In the genomic region with DNA sequence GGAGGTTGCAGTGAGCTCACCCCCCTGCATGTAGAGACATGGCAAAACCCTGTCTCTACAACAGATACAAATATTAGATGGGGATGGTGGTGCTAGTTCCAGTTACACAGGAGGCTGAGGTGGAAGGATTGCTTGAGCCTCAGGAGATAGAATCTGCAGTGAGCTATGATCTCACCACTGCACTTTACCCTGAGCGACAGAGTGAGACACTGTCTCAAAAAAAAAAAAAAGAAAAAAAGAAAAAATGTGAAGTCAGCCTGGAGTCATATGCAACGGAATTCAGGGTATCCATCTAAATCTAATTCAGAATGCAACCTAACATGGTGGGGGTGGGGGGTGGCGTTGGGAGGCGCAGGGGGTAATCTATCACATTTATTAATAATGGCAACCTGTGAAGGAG, we compare ENCODE assay signal across 37 cellular contexts. TPM values are rescaled to one million over a fixed set of nuclear protein-coding genes. Genes with fewer than 3 reads are reported as not detected.
"Had no signal": no experiment of that assay in that cellular context is flagged by ENCODE, and none has a peak within 500 bp of the region (broad histone marks: within the 10 kb centered on the region; RNA-seq: fewer than 3 reads in every experiment).

No MANE protein-coding gene starts in this region.

- H3K9me3 ChIP-seq: body of pancreas had no signal

- H3K36me3 ChIP-seq: ascending aorta, breast epithelium, MG63, WERI-Rb-1 had no signal

- H3K36me3 Mint-ChIP-seq: activated naive CD4-positive, alpha-beta T cell treated with anti-CD3 and anti-CD28 coated beads, Interleukin-2, amount 50 U/mL, for 24 hours; activated naive CD8-positive, alpha-beta T cell treated with anti-CD3 and anti-CD28 coated beads, Interleukin-2, amount 10 ng/mL, durations not matched to agents 7 days and 5 days; T-cell had no signal

- H3K27me3 ChIP-seq: ascending aorta, body of pancreas, breast epithelium, MG63 had no signal

- H3K4me1 Mint-ChIP-seq: activated naive CD4-positive, alpha-beta T cell treated with anti-CD3 and anti-CD28 coated beads, Interleukin-2, amount 50 U/mL, for 24 hours; activated naive CD8-positive, alpha-beta T cell treated with anti-CD3 and anti-CD28 coated beads, Interleukin-2, amount 10 ng/mL, durations not matched to agents 7 days and 5 days; activated T-helper 17 cell treated with anti-CD3 and anti-CD28 coated beads, Interleukin-2, amount 50 U/mL, for 72 hours; T-cell; T-helper 17 cell had no signal

- H3K4me3 ChIP-seq: ascending aorta, body of pancreas, breast epithelium, MG63, PC-9 had no signal

- H2AFZ ChIP-seq: PC-9 had no signal

- H3K4me3 Mint-ChIP-seq: activated CD8-positive, alpha-beta T cell treated with anti-CD3 and anti-CD28 coated beads for 36 hours; activated naive CD4-positive, alpha-beta T cell treated with anti-CD3 and anti-CD28 coated beads, Interleukin-2, amount 50 U/mL, for 24 hours; activated naive CD8-positive, alpha-beta T cell treated with anti-CD3 and anti-CD28 coated beads, Interleukin-2, amount 10 ng/mL, durations not matched to agents 7 days and 5 days; activated T-cell treated with anti-CD3 and anti-CD28 coated beads, Interleukin-2, amount 50 U/mL, for 72 hours; activated T-helper 17 cell treated with anti-CD3 and anti-CD28 coated beads, Interleukin-2, amount 50 U/mL, for 72 hours; T-cell; T-helper 17 cell had no signal

- H3K27me3 Mint-ChIP-seq: T-helper 17 cell had no signal

- DNase-seq: activated CD4-positive, alpha-beta T cell treated with anti-CD3 and anti-CD28 coated beads for 1 hour; activated CD4-positive, alpha-beta T cell treated with anti-CD3 and anti-CD28 coated beads for 48 hours; activated CD4-positive, alpha-beta T cell treated with anti-CD3 and anti-CD28 coated beads, Interleukin-2, amount 50 U/mL, for 4 hours; activated CD4-positive, CD25-positive, alpha-beta regulatory T cell; activated CD8-positive, alpha-beta T cell treated with anti-CD3 and anti-CD28 coated beads for 36 hours; activated effector memory CD4-positive, alpha-beta T cell treated with anti-CD3 and anti-CD28 coated beads, Interleukin-2, amount 50 U/mL, for 16 hours; activated naive CD4-positive, alpha-beta T cell treated with Interleukin-2 at 50 U/mL for 16 hours; activated naive CD8-positive, alpha-beta T cell treated with anti-CD3 and anti-CD28 coated beads, Interleukin-2, amount 10 ng/mL, durations not matched to agents 7 days and 5 days; activated T-cell treated with anti-CD3 and anti-CD28 coated beads, Interleukin-2, amount 50 U/mL, for 1 hour; activated T-cell treated with anti-CD3 and anti-CD28 coated beads, Interleukin-2, amount 50 U/mL, for 72 hours; amygdala; body of pancreas; Karpas-422; MG63; NCI-H1048; NCI-H1105 treated with DMSO at 0.1 percent for 48 hours; NCI-H1436; NCI-H1694 treated with DMSO at 0.1 percent for 48 hours; NCI-H2029; NCI-H345; NCI-H524 treated with DMSO at 0.1 percent for 48 hours; NCI-H748 treated with DMSO at 0.1 percent for 48 hours; PC-9; SIG-M5; T-cell; T-helper 17 cell; WERI-Rb-1 had no signal

- H3K27ac ChIP-seq: ascending aorta, body of pancreas, breast epithelium, PC-9, RWPE1, WERI-Rb-1 had no signal

- H3K4me2 ChIP-seq: PC-9 had no signal

- FAIRE-seq: RCC 7860 had no signal

- H3K4me1 ChIP-seq: ascending aorta, body of pancreas, breast epithelium had no signal

- H3K27ac Mint-ChIP-seq: activated CD8-positive, alpha-beta T cell treated with anti-CD3 and anti-CD28 coated beads for 36 hours; activated naive CD4-positive, alpha-beta T cell treated with anti-CD3 and anti-CD28 coated beads, Interleukin-2, amount 50 U/mL, for 24 hours; activated naive CD8-positive, alpha-beta T cell treated with anti-CD3 and anti-CD28 coated beads, Interleukin-2, amount 10 ng/mL, durations not matched to agents 7 days and 5 days; activated T-cell treated with anti-CD3 and anti-CD28 coated beads, Interleukin-2, amount 50 U/mL, for 72 hours; activated T-helper 17 cell treated with anti-CD3 and anti-CD28 coated beads, Interleukin-2, amount 50 U/mL, for 72 hours; T-cell; T-helper 17 cell had no signal

- ATAC-seq: activated CD8-positive, alpha-beta T cell treated with anti-CD3 and anti-CD28 coated beads for 36 hours; activated T-cell treated with anti-CD3 and anti-CD28 coated beads, Interleukin-2, amount 50 U/mL, for 72 hours; activated T-helper 17 cell treated with anti-CD3 and anti-CD28 coated beads, Interleukin-2, amount 50 U/mL, for 72 hours; body of pancreas; Right ventricle myocardium inferior; SK-N-SH treated with all-trans-retinoic acid at 6 μM for 48 hours; T-cell; T-helper 17 cell had no signal

RNA-seq across cellular contexts. Expression of gene NR2F2, which starts 37.1 kb away (rescaled TPM):
- total RNA-seq: activated CD8-positive, alpha-beta memory T cell treated with anti-CD3 and anti-CD28 coated beads for 36 hours; activated CD8-positive, alpha-beta T cell treated with anti-CD3 and anti-CD28 coated beads for 36 hours; activated naive CD8-positive, alpha-beta T cell treated with anti-CD3 and anti-CD28 coated beads, Interleukin-2, amount 10 ng/mL, durations not matched to agents 7 days and 5 days; activated T-cell treated with anti-CD3 and anti-CD28 coated beads, Interleukin-2, amount 50 U/mL, for 72 hours; activated T-helper 17 cell treated with anti-CD3 and anti-CD28 coated beads, Interleukin-2, amount 50 U/mL, for 72 hours; OCI-LY7; T-helper 17 cell had no signal
